ENCODE assay signal across 1 cellular context in genomic region chr13:33744589-33745369, GRCh38.
TF ChIP-seq lines count a peak whose summit lies in the region.

No MANE protein-coding gene starts in this region.

TF ChIP-seq in GM12878, 131 proteins besides CTCF, POLR2A, EP300 and RAD21 (continued from another document):
- TF ChIP-seq, protein P1, sequence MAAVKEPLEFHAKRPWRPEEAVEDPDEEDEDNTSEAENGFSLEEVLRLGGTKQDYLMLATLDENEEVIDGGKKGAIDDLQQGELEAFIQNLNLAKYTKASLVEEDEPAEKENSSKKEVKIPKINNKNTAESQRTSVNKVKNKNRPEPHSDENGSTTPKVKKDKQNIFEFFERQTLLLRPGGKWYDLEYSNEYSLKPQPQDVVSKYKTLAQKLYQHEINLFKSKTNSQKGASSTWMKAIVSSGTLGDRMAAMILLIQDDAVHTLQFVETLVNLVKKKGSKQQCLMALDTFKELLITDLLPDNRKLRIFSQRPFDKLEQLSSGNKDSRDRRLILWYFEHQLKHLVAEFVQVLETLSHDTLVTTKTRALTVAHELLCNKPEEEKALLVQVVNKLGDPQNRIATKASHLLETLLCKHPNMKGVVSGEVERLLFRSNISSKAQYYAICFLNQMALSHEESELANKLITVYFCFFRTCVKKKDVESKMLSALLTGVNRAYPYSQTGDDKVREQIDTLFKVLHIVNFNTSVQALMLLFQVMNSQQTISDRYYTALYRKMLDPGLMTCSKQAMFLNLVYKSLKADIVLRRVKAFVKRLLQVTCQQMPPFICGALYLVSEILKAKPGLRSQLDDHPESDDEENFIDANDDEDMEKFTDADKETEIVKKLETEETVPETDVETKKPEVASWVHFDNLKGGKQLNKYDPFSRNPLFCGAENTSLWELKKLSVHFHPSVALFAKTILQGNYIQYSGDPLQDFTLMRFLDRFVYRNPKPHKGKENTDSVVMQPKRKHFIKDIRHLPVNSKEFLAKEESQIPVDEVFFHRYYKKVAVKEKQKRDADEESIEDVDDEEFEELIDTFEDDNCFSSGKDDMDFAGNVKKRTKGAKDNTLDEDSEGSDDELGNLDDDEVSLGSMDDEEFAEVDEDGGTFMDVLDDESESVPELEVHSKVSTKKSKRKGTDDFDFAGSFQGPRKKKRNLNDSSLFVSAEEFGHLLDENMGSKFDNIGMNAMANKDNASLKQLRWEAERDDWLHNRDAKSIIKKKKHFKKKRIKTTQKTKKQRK (IDR thresholded peaks at IDR 0.05; ENCODE audit: low read depth, low read length) = no peak
- TF ChIP-seq GABPA (IDR thresholded peaks at IDR 0.05; ENCODE audit: low read depth) (no peak), ZSCAN29 (IDR thresholded peaks at IDR 0.05) (no peak), TBL1XR1 (IDR thresholded peaks at IDR 0.05; ENCODE audit: low read depth, low read length) (no peak), RB1 (IDR thresholded peaks at IDR 0.05; ENCODE audit: borderline replicate concordance) (no peak)
